In genomic region chrX:38220024-38220935, GRCh38 we compare ENCODE assay signal across 8 cellular contexts. TPM values are rescaled to one million over a fixed set of nuclear protein-coding genes. Genes with fewer than 3 reads are reported as not detected.
DNase-seq lines count a peak whose midpoint lies in the region; ATAC-seq and TF ChIP-seq lines count a peak whose summit lies in the region.

Gene SRPX, minus strand, starts transcription at chrX:38220871. Its CDS starts 79 bp downstream, at chrX:38220792.

- no peak for TF ChIP-seq EP300 in upper lobe of left lung (IDR thresholded peaks at IDR 0.05)

- H3K4me1 Mint-ChIP-seq in memory B cell: peaks cover 2% of the 10 kb centered on the region

- H3K27me3 Mint-ChIP-seq in memory B cell: peaks cover 13% of the 10 kb centered on the region

- TF ChIP-seq POLR2A in upper lobe of left lung (IDR thresholded peaks at IDR 0.05): no peak

- H3K9ac ChIP-seq in duodenal mucosa (ENCODE audit: low read depth in 1 of 2, low read length in 2 of 2): no peak within 1 kb of the TSS

- no peak within 1 kb of the TSS for H3K27ac Mint-ChIP-seq in memory B cell

- H3K4me3 Mint-ChIP-seq in memory B cell: peak within 1 kb of the TSS; percentile 56

- H3K4me3 ChIP-seq in GM08714 (ENCODE audit: low read length): peak within 1 kb of the TSS; percentile 35
- H3K4me3 ChIP-seq in RWPE2 (ENCODE audit: severe bottlenecking): peak within 1 kb of the TSS; percentile 36
- H3K4me3 ChIP-seq in duodenal mucosa (ENCODE audit: low read depth in 1 of 2, low read length in 2 of 2): peak within 1 kb of the TSS; percentile 50 to 61
- peak within 1 kb of the TSS; percentile 33 to 56 (median 48) for H3K4me3 ChIP-seq in upper lobe of left lung

- TF ChIP-seq CTCF in RWPE2 (IDR thresholded peaks at IDR 0.05; ENCODE audit: poor library complexity, severe bottlenecking): peak; percentile 26
- TF ChIP-seq CTCF in upper lobe of left lung (IDR thresholded peaks at IDR 0.05): peak in 2 of 6 experiments; percentile 13 to 20

- H3K9me3 Mint-ChIP-seq in memory B cell: no peaks in the 10 kb centered on the region

- H3K36me3 Mint-ChIP-seq in memory B cell: no peaks in the 10 kb centered on the region

- H3K27me3 ChIP-seq in RWPE2 (ENCODE audit: insufficient read depth, poor library complexity, severe bottlenecking): no peaks in the 10 kb centered on the region
- peaks cover 0 to 4% of the 10 kb centered on the region in 2 donors for H3K27me3 ChIP-seq in duodenal mucosa (ENCODE audit: control insufficient read depth in 1 of 2, insufficient read depth in 2 of 2, low read length in 2 of 2)
- H3K27me3 ChIP-seq in upper lobe of left lung: peaks cover 0 to 11% (median 0%) of the 10 kb centered on the region in 4 donors

- DNase-seq in RWPE2 (ENCODE audit: low spot score) (no peak), memory B cell (ENCODE audit: low spot score in 2 of 2) (no peak), upper lobe of left lung (peak in 1 of 2 donors; percentile 75), GM19240 (ENCODE audit: insufficient read length, low spot score) (no peak)

- ATAC-seq in HG03139 (IDR thresholded peaks at IDR 0.05; ENCODE audit: unreplicated experiment): peak; percentile 73
- peak; percentile 69 for ATAC-seq in RWPE2 (ENCODE audit: low read depth)
- peak; percentile 27 for ATAC-seq in memory B cell (ENCODE audit: low read depth)
- ATAC-seq in upper lobe of left lung (ENCODE audit: low FRiP score in 2 of 2): peak; percentile 50 to 66
- no peak for ATAC-seq in GM21423 (IDR thresholded peaks at IDR 0.05; ENCODE audit: unreplicated experiment)

- H3K36me3 ChIP-seq in RWPE2 (ENCODE audit: low read depth) (no peaks in the 10 kb centered on the region), duodenal mucosa (ENCODE audit: control insufficient read depth in 1 of 2, insufficient read depth in 2 of 2, low read length in 2 of 2) (no peaks in the 10 kb centered on the region), upper lobe of left lung (no peaks in the 10 kb centered on the region)

- H3K27ac ChIP-seq in RWPE2 (ENCODE audit: poor library complexity, severe bottlenecking) (no peak within 1 kb of the TSS), duodenal mucosa (ENCODE audit: low read depth, low read length) (no peak within 1 kb of the TSS), upper lobe of left lung (peak within 1 kb of the TSS in 2 of 4 donors; percentile 24 to 54)

- H3K4me1 ChIP-seq in RWPE2 (ENCODE audit: insufficient read depth, poor library complexity, severe bottlenecking) (peaks cover 2% of the 10 kb centered on the region), duodenal mucosa (ENCODE audit: control insufficient read depth in 1 of 2, insufficient read depth in 2 of 2, low read length in 2 of 2) (no peaks in the 10 kb centered on the region), upper lobe of left lung (peaks cover 0 to 6% (median 2%) of the 10 kb centered on the region in 4 donors)

- WGBS in upper lobe of left lung, 2 donors: 0 to 30% methylated on average over 5 to 61 of the region's 66 CpGs

- H3K9me3 ChIP-seq in RWPE2 (ENCODE audit: severe bottlenecking) (no peaks in the 10 kb centered on the region), duodenal mucosa (ENCODE audit: control insufficient read depth in 1 of 2, low read length in 2 of 2) (no peaks in the 10 kb centered on the region), upper lobe of left lung (no peaks in the 10 kb centered on the region)

RNA-seq across cellular contexts. Expression of gene SRPX, which starts in this region (rescaled TPM):
- 10 to 100 TPM in 5 of 6 donors, 1 to 10 TPM in 1; 1.0 to 76.6 (median 41.3) TPM for total RNA-seq in upper lobe of left lung
